1 cellular context compared by ENCODE assay signal in the genomic region with DNA sequence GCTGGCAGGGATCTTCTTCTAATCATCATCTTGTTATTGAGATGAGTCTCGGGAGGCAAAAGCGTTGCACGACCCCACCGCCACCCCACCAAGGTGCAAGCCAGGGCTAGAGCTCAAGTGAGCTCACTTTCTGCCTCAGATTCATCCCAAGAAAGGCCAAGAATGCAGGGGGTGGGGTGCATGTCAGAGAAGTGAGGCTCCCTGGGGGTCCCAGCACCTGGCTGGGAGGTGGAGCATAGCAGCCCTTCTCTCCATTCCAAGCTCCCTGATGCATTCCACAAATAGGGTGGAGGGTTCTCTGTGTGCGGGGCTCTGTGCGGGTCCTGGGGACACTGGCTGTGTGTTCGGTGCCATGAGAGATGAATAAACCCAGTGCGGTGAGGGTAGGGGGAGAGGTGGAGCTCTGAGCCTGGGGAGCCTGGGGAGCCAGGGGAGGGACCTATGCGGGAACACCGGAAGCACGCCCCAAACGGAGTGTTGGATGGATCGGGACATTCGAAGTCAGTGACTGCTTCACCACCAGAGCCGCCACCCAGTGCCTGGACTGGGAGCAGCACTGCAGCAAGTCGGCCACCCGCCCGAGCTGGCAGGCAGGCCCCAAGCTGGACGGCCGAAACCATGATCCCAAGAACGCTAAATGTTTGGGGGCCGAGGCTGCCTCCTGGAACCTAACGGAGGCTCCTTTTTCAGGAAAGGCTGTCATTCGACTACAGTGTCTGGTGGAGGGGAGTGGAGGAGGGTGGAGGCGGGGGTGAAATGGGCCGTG.
A peak's percentile ranks its signal among the peaks of the same experiment; 100 is the strongest.
TF ChIP-seq lines count a peak whose summit lies in the region.

No MANE protein-coding gene starts in this region.

TF ChIP-seq in H1, 55 proteins besides CTCF, POLR2A, EP300 and RAD21:
- TF ChIP-seq SIRT6 (IDR thresholded peaks at IDR 0.05; ENCODE audit: low read length) (no peak), CREB1 (IDR thresholded peaks at IDR 0.05) (no peak; the same call in 1 of the 2 replicates), GABPA (IDR thresholded peaks at IDR 0.05; ENCODE audit: borderline replicate concordance, insufficient read depth, low read length) (no peak), TBP (IDR thresholded peaks at IDR 0.05; ENCODE audit: low read depth, low read length) (0 out of 2 replicates have a peak, but pooled peaks have one; percentile 37), SIN3A (conservative IDR thresholded peaks at IDR 0.05 in 1 of 2, IDR thresholded peaks at IDR 0.05 in 1 of 2; ENCODE audit: low read depth in 1 of 2, low read length in 2 of 2) (peak in 1 of 2 experiments; percentile 29; a peak in 1 of 4 replicates), SUZ12 (IDR thresholded peaks at IDR 0.05; ENCODE audit: low read length) (no peak), ASH2L (IDR thresholded peaks at IDR 0.05; ENCODE audit: low read length) (peak; percentile 87), HDAC2 (IDR thresholded peaks at IDR 0.05; ENCODE audit: borderline replicate concordance in 1 of 2, low read depth in 2 of 2, low read length in 2 of 2) (peak in 1 of 2 experiments; percentile 81; a peak in 1 of 4 replicates), HDAC6 (IDR thresholded peaks at IDR 0.05; ENCODE audit: low read depth, low read length) (no peak), TAF1 (IDR thresholded peaks at IDR 0.05; ENCODE audit: low read depth, low read length) (no peak; the same call in 1 of the 2 replicates), RXRA (IDR thresholded peaks at IDR 0.05; ENCODE audit: insufficient read depth, low read depth, low read length) (no peak), NANOG (IDR thresholded peaks at IDR 0.05; ENCODE audit: insufficient read depth, low read depth, low read length, poor library complexity, severe bottlenecking) (no peak), SAP30 (IDR thresholded peaks at IDR 0.05; ENCODE audit: insufficient read depth, insufficient replicate concordance, low read length) (no peak), RBBP5 (IDR thresholded peaks at IDR 0.05; ENCODE audit: borderline replicate concordance, low read depth, low read length) (0 out of 2 replicates have a peak, but pooled peaks have one; percentile 28), KDM4A (IDR thresholded peaks at IDR 0.05; ENCODE audit: low read depth, low read length, severe bottlenecking) (no peak), KDM1A (IDR thresholded peaks at IDR 0.05; ENCODE audit: borderline replicate concordance, low read length) (no peak), TCF12 (IDR thresholded peaks at IDR 0.05; ENCODE audit: low read depth, low read length) (peak; percentile 73; the same call in 1 of the 2 replicates), CBX8 (IDR thresholded peaks at IDR 0.05; ENCODE audit: borderline replicate concordance, low read depth, low read length) (no peak), SP2 (IDR thresholded peaks at IDR 0.05; ENCODE audit: low read length) (no peak), CHD1 (IDR thresholded peaks at IDR 0.05; ENCODE audit: low read depth, low read length) (no peak), RFX5 (IDR thresholded peaks at IDR 0.05; ENCODE audit: borderline replicate concordance, low read depth, low read length) (no peak), TEAD4 (IDR thresholded peaks at IDR 0.05; ENCODE audit: low read depth, low read length) (peak; percentile 86), CTBP2 (IDR thresholded peaks at IDR 0.05; ENCODE audit: borderline replicate concordance, insufficient read depth, insufficient read length, low read length) (no peak), POU5F1 (IDR thresholded peaks at IDR 0.05; ENCODE audit: low read depth, low read length) (no peak), BRCA1 (IDR thresholded peaks at IDR 0.05; ENCODE audit: low read depth, low read length) (no peak), SRF (IDR thresholded peaks at IDR 0.05; ENCODE audit: low read depth, low read length) (peak; percentile 8; the same call in 1 of the 2 replicates), RNF2 (IDR thresholded peaks at IDR 0.05; ENCODE audit: borderline replicate concordance, low read depth, low read length, missing control alignments, poor library complexity, severe bottlenecking) (no peak), CEBPB (IDR thresholded peaks at IDR 0.05; ENCODE audit: low read depth, low read length) (no peak), JUND (IDR thresholded peaks at IDR 0.05; ENCODE audit: low read length) (0 out of 2 replicates have a peak, but pooled peaks have one; percentile 21)
- TF ChIP-seq, protein P1, sequence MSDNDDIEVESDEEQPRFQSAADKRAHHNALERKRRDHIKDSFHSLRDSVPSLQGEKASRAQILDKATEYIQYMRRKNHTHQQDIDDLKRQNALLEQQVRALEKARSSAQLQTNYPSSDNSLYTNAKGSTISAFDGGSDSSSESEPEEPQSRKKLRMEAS (IDR thresholded peaks at IDR 0.05): peak; percentile 94
- TF ChIP-seq, protein P2, sequence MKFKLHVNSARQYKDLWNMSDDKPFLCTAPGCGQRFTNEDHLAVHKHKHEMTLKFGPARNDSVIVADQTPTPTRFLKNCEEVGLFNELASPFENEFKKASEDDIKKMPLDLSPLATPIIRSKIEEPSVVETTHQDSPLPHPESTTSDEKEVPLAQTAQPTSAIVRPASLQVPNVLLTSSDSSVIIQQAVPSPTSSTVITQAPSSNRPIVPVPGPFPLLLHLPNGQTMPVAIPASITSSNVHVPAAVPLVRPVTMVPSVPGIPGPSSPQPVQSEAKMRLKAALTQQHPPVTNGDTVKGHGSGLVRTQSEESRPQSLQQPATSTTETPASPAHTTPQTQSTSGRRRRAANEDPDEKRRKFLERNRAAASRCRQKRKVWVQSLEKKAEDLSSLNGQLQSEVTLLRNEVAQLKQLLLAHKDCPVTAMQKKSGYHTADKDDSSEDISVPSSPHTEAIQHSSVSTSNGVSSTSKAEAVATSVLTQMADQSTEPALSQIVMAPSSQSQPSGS (IDR thresholded peaks at IDR 0.05; ENCODE audit: low read length): no peak
- TF ChIP-seq, protein P3, sequence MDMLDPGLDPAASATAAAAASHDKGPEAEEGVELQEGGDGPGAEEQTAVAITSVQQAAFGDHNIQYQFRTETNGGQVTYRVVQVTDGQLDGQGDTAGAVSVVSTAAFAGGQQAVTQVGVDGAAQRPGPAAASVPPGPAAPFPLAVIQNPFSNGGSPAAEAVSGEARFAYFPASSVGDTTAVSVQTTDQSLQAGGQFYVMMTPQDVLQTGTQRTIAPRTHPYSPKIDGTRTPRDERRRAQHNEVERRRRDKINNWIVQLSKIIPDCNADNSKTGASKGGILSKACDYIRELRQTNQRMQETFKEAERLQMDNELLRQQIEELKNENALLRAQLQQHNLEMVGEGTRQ (IDR thresholded peaks at IDR 0.05; ENCODE audit: low read length): no peak
- TF ChIP-seq, protein P4, sequence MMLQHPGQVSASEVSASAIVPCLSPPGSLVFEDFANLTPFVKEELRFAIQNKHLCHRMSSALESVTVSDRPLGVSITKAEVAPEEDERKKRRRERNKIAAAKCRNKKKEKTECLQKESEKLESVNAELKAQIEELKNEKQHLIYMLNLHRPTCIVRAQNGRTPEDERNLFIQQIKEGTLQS (IDR thresholded peaks at IDR 0.05; ENCODE audit: insufficient read depth, low read depth, low read length): no peak
- TF ChIP-seq, protein P5, sequence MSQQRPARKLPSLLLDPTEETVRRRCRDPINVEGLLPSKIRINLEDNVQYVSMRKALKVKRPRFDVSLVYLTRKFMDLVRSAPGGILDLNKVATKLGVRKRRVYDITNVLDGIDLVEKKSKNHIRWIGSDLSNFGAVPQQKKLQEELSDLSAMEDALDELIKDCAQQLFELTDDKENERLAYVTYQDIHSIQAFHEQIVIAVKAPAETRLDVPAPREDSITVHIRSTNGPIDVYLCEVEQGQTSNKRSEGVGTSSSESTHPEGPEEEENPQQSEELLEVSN (IDR thresholded peaks at IDR 0.05): peak; percentile 90
- TF ChIP-seq, protein P6, sequence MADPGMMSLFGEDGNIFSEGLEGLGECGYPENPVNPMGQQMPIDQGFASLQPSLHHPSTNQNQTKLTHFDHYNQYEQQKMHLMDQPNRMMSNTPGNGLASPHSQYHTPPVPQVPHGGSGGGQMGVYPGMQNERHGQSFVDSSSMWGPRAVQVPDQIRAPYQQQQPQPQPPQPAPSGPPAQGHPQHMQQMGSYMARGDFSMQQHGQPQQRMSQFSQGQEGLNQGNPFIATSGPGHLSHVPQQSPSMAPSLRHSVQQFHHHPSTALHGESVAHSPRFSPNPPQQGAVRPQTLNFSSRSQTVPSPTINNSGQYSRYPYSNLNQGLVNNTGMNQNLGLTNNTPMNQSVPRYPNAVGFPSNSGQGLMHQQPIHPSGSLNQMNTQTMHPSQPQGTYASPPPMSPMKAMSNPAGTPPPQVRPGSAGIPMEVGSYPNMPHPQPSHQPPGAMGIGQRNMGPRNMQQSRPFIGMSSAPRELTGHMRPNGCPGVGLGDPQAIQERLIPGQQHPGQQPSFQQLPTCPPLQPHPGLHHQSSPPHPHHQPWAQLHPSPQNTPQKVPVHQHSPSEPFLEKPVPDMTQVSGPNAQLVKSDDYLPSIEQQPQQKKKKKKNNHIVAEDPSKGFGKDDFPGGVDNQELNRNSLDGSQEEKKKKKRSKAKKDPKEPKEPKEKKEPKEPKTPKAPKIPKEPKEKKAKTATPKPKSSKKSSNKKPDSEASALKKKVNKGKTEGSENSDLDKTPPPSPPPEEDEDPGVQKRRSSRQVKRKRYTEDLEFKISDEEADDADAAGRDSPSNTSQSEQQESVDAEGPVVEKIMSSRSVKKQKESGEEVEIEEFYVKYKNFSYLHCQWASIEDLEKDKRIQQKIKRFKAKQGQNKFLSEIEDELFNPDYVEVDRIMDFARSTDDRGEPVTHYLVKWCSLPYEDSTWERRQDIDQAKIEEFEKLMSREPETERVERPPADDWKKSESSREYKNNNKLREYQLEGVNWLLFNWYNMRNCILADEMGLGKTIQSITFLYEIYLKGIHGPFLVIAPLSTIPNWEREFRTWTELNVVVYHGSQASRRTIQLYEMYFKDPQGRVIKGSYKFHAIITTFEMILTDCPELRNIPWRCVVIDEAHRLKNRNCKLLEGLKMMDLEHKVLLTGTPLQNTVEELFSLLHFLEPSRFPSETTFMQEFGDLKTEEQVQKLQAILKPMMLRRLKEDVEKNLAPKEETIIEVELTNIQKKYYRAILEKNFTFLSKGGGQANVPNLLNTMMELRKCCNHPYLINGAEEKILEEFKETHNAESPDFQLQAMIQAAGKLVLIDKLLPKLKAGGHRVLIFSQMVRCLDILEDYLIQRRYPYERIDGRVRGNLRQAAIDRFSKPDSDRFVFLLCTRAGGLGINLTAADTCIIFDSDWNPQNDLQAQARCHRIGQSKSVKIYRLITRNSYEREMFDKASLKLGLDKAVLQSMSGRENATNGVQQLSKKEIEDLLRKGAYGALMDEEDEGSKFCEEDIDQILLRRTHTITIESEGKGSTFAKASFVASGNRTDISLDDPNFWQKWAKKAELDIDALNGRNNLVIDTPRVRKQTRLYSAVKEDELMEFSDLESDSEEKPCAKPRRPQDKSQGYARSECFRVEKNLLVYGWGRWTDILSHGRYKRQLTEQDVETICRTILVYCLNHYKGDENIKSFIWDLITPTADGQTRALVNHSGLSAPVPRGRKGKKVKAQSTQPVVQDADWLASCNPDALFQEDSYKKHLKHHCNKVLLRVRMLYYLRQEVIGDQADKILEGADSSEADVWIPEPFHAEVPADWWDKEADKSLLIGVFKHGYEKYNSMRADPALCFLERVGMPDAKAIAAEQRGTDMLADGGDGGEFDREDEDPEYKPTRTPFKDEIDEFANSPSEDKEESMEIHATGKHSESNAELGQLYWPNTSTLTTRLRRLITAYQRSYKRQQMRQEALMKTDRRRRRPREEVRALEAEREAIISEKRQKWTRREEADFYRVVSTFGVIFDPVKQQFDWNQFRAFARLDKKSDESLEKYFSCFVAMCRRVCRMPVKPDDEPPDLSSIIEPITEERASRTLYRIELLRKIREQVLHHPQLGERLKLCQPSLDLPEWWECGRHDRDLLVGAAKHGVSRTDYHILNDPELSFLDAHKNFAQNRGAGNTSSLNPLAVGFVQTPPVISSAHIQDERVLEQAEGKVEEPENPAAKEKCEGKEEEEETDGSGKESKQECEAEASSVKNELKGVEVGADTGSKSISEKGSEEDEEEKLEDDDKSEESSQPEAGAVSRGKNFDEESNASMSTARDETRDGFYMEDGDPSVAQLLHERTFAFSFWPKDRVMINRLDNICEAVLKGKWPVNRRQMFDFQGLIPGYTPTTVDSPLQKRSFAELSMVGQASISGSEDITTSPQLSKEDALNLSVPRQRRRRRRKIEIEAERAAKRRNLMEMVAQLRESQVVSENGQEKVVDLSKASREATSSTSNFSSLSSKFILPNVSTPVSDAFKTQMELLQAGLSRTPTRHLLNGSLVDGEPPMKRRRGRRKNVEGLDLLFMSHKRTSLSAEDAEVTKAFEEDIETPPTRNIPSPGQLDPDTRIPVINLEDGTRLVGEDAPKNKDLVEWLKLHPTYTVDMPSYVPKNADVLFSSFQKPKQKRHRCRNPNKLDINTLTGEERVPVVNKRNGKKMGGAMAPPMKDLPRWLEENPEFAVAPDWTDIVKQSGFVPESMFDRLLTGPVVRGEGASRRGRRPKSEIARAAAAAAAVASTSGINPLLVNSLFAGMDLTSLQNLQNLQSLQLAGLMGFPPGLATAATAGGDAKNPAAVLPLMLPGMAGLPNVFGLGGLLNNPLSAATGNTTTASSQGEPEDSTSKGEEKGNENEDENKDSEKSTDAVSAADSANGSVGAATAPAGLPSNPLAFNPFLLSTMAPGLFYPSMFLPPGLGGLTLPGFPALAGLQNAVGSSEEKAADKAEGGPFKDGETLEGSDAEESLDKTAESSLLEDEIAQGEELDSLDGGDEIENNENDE (IDR thresholded peaks at IDR 0.05; ENCODE audit: insufficient replicate concordance, low read length): no peak
